1 cellular context compared by ENCODE assay signal in the genomic region with DNA sequence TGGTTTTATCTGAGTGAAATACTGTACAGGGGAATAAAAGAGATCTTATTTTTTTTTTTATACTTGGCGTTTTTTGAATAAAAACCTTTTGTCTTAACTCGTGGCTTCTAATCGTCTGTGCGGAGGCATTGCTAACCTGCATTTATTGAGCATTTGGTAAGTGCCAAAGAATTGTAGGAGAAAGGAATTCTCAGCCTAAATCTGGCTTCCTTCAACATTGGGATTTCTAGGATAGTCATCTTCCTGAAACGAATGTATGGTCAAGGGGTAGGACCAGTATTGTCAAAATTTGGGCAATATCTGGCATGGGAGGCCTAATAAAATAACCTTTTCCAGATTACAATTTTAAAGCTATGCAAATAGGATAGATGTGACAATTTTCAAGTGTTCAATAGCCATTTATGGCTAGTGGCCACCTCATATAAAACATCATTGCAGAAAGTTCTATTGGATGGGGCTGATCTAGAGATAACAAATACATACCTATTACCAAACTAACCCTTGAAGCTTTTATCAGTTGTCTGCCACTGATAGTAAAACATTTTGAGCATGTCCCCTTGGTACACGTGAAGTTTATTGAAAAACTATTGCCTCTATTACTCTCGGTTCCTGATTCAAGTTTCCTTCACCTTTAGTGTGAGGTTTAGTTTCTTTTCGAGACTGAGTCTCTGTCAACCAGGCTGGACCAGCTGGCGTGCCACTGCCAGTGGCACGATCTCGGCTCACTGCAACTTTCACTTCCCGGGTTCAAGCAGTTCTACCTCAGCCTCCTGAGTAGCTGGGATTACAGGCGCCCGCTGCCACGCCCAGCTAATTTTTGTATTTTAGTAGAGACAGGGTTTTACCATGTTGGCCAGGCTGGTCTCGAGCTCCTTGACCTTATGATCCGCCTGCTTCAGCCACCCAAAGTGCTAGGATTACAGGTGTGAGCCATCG.
TF ChIP-seq lines count a peak whose summit lies in the region.

No MANE protein-coding gene starts in this region.

TF ChIP-seq in A549, 52 proteins besides CTCF, POLR2A, EP300 and RAD21 (continued from another document):
- TF ChIP-seq, protein P1, sequence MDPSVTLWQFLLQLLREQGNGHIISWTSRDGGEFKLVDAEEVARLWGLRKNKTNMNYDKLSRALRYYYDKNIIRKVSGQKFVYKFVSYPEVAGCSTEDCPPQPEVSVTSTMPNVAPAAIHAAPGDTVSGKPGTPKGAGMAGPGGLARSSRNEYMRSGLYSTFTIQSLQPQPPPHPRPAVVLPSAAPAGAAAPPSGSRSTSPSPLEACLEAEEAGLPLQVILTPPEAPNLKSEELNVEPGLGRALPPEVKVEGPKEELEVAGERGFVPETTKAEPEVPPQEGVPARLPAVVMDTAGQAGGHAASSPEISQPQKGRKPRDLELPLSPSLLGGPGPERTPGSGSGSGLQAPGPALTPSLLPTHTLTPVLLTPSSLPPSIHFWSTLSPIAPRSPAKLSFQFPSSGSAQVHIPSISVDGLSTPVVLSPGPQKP (IDR thresholded peaks at IDR 0.05; ENCODE audit: low read depth, low read length): no peak
- TF ChIP-seq RCOR1 (IDR thresholded peaks at IDR 0.05; ENCODE audit: low read depth, low read length) (no peak), BHLHE40 (IDR thresholded peaks at IDR 0.05; ENCODE audit: low read depth, low read length) (no peak), HOXA7 (CRISPR knock-in tag; IDR thresholded peaks at IDR 0.05) (peak; percentile 95), NR3C1 (IDR thresholded peaks at IDR 0.05) (no peak), RARB (CRISPR knock-in tag; IDR thresholded peaks at IDR 0.05) (peak; percentile 44; the same call in 1 of the 2 replicates), POLR2AphosphoS2 (conservative IDR thresholded peaks at IDR 0.05; ENCODE audit: low read length) (no peak; the same call in 1 of the 2 replicates), NPAS2 (CRISPR knock-in tag; IDR thresholded peaks at IDR 0.05; ENCODE audit: borderline replicate concordance) (no peak), ZC3H11A (IDR thresholded peaks at IDR 0.05) (no peak), TFCP2L1 (CRISPR knock-in tag; IDR thresholded peaks at IDR 0.05) (0 out of 2 replicates have a peak, but pooled peaks have one; percentile 30), RNF2 (IDR thresholded peaks at IDR 0.05; ENCODE audit: borderline replicate concordance, low read depth) (no peak), TP53 (CRISPR knock-in tag; IDR thresholded peaks at IDR 0.05) (peak; percentile 74; the same call in 1 of the 2 replicates), FOXS1 (CRISPR knock-in tag; IDR thresholded peaks at IDR 0.05) (no peak), JUN (IDR thresholded peaks at IDR 0.05) (no peak), RFX5 (IDR thresholded peaks at IDR 0.05) (no peak), HOXB5 (CRISPR knock-in tag; IDR thresholded peaks at IDR 0.05) (no peak), KDM5A (IDR thresholded peaks at IDR 0.05) (no peak), MAFK (IDR thresholded peaks at IDR 0.05; ENCODE audit: partially characterized antibody) (no peak), HOXB13 (CRISPR knock-in tag; IDR thresholded peaks at IDR 0.05; ENCODE audit: low read depth) (no peak), EHMT2 (IDR thresholded peaks at IDR 0.05; ENCODE audit: low read depth) (no peak)
- TF ChIP-seq, protein P2, sequence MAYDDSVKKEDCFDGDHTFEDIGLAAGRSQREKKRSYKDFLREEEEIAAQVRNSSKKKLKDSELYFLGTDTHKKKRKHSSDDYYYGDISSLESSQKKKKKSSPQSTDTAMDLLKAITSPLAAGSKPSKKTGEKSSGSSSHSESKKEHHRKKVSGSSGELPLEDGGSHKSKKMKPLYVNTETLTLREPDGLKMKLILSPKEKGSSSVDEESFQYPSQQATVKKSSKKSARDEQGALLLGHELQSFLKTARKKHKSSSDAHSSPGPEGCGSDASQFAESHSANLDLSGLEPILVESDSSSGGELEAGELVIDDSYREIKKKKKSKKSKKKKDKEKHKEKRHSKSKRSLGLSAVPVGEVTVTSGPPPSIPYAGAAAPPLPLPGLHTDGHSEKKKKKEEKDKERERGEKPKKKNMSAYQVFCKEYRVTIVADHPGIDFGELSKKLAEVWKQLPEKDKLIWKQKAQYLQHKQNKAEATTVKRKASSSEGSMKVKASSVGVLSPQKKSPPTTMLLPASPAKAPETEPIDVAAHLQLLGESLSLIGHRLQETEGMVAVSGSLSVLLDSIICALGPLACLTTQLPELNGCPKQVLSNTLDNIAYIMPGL (CRISPR knock-in tag; IDR thresholded peaks at IDR 0.05; ENCODE audit: borderline replicate concordance): no peak
- TF ChIP-seq, protein P3, sequence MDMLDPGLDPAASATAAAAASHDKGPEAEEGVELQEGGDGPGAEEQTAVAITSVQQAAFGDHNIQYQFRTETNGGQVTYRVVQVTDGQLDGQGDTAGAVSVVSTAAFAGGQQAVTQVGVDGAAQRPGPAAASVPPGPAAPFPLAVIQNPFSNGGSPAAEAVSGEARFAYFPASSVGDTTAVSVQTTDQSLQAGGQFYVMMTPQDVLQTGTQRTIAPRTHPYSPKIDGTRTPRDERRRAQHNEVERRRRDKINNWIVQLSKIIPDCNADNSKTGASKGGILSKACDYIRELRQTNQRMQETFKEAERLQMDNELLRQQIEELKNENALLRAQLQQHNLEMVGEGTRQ (IDR thresholded peaks at IDR 0.05): no peak
- TF ChIP-seq, protein P4, sequence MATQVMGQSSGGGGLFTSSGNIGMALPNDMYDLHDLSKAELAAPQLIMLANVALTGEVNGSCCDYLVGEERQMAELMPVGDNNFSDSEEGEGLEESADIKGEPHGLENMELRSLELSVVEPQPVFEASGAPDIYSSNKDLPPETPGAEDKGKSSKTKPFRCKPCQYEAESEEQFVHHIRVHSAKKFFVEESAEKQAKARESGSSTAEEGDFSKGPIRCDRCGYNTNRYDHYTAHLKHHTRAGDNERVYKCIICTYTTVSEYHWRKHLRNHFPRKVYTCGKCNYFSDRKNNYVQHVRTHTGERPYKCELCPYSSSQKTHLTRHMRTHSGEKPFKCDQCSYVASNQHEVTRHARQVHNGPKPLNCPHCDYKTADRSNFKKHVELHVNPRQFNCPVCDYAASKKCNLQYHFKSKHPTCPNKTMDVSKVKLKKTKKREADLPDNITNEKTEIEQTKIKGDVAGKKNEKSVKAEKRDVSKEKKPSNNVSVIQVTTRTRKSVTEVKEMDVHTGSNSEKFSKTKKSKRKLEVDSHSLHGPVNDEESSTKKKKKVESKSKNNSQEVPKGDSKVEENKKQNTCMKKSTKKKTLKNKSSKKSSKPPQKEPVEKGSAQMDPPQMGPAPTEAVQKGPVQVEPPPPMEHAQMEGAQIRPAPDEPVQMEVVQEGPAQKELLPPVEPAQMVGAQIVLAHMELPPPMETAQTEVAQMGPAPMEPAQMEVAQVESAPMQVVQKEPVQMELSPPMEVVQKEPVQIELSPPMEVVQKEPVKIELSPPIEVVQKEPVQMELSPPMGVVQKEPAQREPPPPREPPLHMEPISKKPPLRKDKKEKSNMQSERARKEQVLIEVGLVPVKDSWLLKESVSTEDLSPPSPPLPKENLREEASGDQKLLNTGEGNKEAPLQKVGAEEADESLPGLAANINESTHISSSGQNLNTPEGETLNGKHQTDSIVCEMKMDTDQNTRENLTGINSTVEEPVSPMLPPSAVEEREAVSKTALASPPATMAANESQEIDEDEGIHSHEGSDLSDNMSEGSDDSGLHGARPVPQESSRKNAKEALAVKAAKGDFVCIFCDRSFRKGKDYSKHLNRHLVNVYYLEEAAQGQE (IDR thresholded peaks at IDR 0.05): no peak
